11 cellular contexts compared by ENCODE assay signal in genomic region chr15:51048308-51048707, GRCh38. TPM values are rescaled to one million over a fixed set of nuclear protein-coding genes. Genes with fewer than 3 reads are reported as not detected.
"Had no signal": no experiment of that assay in that cellular context is flagged by ENCODE, and none has a peak within 500 bp of the region (broad histone marks: within the 10 kb centered on the region; RNA-seq: fewer than 3 reads in every experiment).

No MANE protein-coding gene starts in this region.

- H3K4me3 ChIP-seq: esophagus squamous epithelium had no signal

- H3K27me3 ChIP-seq: esophagus squamous epithelium had no signal

- H3K36me3 ChIP-seq: esophagus squamous epithelium had no signal

- H3K27ac ChIP-seq: esophagus squamous epithelium had no signal

- DNase-seq: activated CD4-positive, alpha-beta T cell treated with anti-CD3 and anti-CD28 coated beads for 48 hours; activated CD8-positive, alpha-beta memory T cell treated with anti-CD3 and anti-CD28 coated beads for 24 hours; activated naive CD4-positive, alpha-beta T cell treated with anti-CD3 and anti-CD28 coated beads for 36 hours; esophagus squamous epithelium; foreskin fibroblast; stimulated activated CD4-positive, alpha-beta T cell treated with anti-CD3 and anti-CD28 coated beads, Interleukin-12 subunit alpha, Interleukin-12 subunit beta, amount 100 ng/mL, for 4 hours; stimulated activated CD4-positive, alpha-beta T cell treated with anti-CD3 and anti-CD28 coated beads, Interleukin-2, amount 100 ng/mL, for 48 hours; stimulated activated naive CD4-positive, alpha-beta T cell treated with Interleukin-2 at 50 U/mL for 16 hours had no signal

- H3K9me3 ChIP-seq: esophagus squamous epithelium had no signal

- ATAC-seq: left lobe of liver, sciatic nerve, WTC11 had no signal

RNA-seq across cellular contexts. Expression of gene TNFAIP8L3, which starts 46.4 kb away (rescaled TPM):
- total RNA-seq: activated naive CD4-positive, alpha-beta T cell treated with anti-CD3 and anti-CD28 coated beads for 36 hours had no signal
